Comparison of ENCODE assay signal across 26 cellular contexts in the genomic region with DNA sequence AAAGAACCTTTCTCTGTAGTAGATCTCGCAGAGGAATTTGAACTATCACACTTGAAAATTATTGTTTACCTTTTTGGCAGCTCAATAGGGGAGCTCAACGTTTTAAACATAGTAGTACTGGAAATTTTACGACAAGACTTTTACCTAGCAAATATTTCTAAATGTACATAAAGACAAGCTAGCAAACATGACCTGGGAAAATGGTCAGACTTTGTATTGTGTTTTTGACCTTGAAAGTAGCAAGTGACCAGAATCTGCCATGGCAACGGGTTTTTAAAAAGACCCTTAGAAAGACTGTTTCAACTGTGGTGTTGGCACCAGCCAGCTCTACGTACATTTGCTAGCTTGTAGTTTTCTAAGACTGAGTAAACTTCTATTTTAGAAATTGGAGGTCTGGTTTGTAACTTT. TPM values are rescaled to one million over a fixed set of nuclear protein-coding genes. Genes with fewer than 3 reads are reported as not detected.
"Had no signal": no experiment of that assay in that cellular context is flagged by ENCODE, and none has a peak within 500 bp of the region (broad histone marks: within the 10 kb centered on the region; RNA-seq: fewer than 3 reads in every experiment).

No MANE protein-coding gene starts in this region.

- H3K9me3 ChIP-seq: SJCRH30 had no signal

- H3K9me3 Mint-ChIP-seq: activated CD4-positive, alpha-beta memory T cell treated with anti-CD3 and anti-CD28 coated beads for 36 hours; activated naive CD4-positive, alpha-beta T cell treated with anti-CD3 and anti-CD28 coated beads, Interleukin-2, amount 10 ng/mL, durations not matched to agents 7 days and 5 days; activated naive CD8-positive, alpha-beta T cell treated with anti-CD3 and anti-CD28 coated beads, Interleukin-2, amount 50 U/mL, for 24 hours had no signal

- H3K4me3 ChIP-seq: K562, SJCRH30, SK-N-MC had no signal

- H3K27me3 Mint-ChIP-seq: activated CD4-positive, alpha-beta memory T cell treated with anti-CD3 and anti-CD28 coated beads for 36 hours; activated naive CD8-positive, alpha-beta T cell treated with anti-CD3 and anti-CD28 coated beads, Interleukin-2, amount 50 U/mL, for 24 hours; brain had no signal

- H3K27ac Mint-ChIP-seq: activated CD4-positive, alpha-beta memory T cell treated with anti-CD3 and anti-CD28 coated beads for 36 hours; activated naive CD4-positive, alpha-beta T cell treated with anti-CD3 and anti-CD28 coated beads, Interleukin-2, amount 10 ng/mL, durations not matched to agents 7 days and 5 days; activated naive CD8-positive, alpha-beta T cell; activated naive CD8-positive, alpha-beta T cell treated with anti-CD3 and anti-CD28 coated beads, Interleukin-2, amount 50 U/mL, for 24 hours; brain had no signal

- ATAC-seq: Panc1 had no signal

- H3K27me3 ChIP-seq: SJCRH30 had no signal

- FAIRE-seq: bronchial epithelial cell, TTC549 had no signal

- H3K36me3 ChIP-seq: SJCRH30 had no signal

- H3K4me3 Mint-ChIP-seq: activated CD4-positive, alpha-beta memory T cell treated with anti-CD3 and anti-CD28 coated beads for 36 hours; activated naive CD4-positive, alpha-beta T cell treated with anti-CD3 and anti-CD28 coated beads, Interleukin-2, amount 10 ng/mL, durations not matched to agents 7 days and 5 days; activated naive CD8-positive, alpha-beta T cell; activated naive CD8-positive, alpha-beta T cell treated with anti-CD3 and anti-CD28 coated beads, Interleukin-2, amount 50 U/mL, for 24 hours; brain had no signal

- DNase-seq: activated CD4-positive, alpha-beta T cell treated with anti-CD3 and anti-CD28 coated beads, Interleukin-2, amount 50 U/mL, for 1 hour; activated CD8-positive, alpha-beta memory T cell treated with anti-CD3 and anti-CD28 coated beads, Interleukin-2, amount 50 U/mL, for 4 hours; activated effector memory CD4-positive, alpha-beta T cell treated with Interleukin-2 at 50 U/mL for 16 hours; activated naive CD4-positive, alpha-beta T cell treated with anti-CD3 and anti-CD28 coated beads, Interleukin-2, amount 10 ng/mL, durations not matched to agents 7 days and 5 days; anterior cingulate cortex; caudate nucleus; NCI-H1092 treated with DMSO at 0.1 percent for 48 hours; NCI-H187; NCI-H2029 treated with DMSO at 0.1 percent for 48 hours; NCI-H2107; NCI-H2171; NCI-H510A treated with DMSO at 0.1 percent for 48 hours; NCI-H526 treated with DMSO at 0.1 percent for 48 hours; T1000 had no signal

- H3K4me1 Mint-ChIP-seq: activated naive CD4-positive, alpha-beta T cell treated with anti-CD3 and anti-CD28 coated beads, Interleukin-2, amount 10 ng/mL, durations not matched to agents 7 days and 5 days; activated naive CD8-positive, alpha-beta T cell treated with anti-CD3 and anti-CD28 coated beads, Interleukin-2, amount 50 U/mL, for 24 hours; brain had no signal

- H3K36me3 Mint-ChIP-seq: activated CD4-positive, alpha-beta memory T cell treated with anti-CD3 and anti-CD28 coated beads for 36 hours; activated naive CD4-positive, alpha-beta T cell treated with anti-CD3 and anti-CD28 coated beads, Interleukin-2, amount 10 ng/mL, durations not matched to agents 7 days and 5 days; activated naive CD8-positive, alpha-beta T cell; brain had no signal

- H3K27ac ChIP-seq: SJCRH30, SK-N-MC had no signal

RNA-seq across cellular contexts. Expression of a gene that starts 20.2 kb away (rescaled TPM):
- total RNA-seq: activated CD4-positive, alpha-beta memory T cell treated with anti-CD3 and anti-CD28 coated beads for 36 hours; T-helper 1 cell treated with Interleukin-12 subunit alpha and Interleukin-12 subunit beta and Interleukin-4 antibody, amounts not matched to agents 30 ng/mL and 1 ng/mL, for 36 hours; T-helper 2 cell treated with Interferon-gamma antibody and Interleukin-4, amounts not matched to agents 100 ng/mL and 5 ng/mL, for 36 hours had no signal
